Comparison of ENCODE assay signal across 8 cellular contexts in the genomic region with DNA sequence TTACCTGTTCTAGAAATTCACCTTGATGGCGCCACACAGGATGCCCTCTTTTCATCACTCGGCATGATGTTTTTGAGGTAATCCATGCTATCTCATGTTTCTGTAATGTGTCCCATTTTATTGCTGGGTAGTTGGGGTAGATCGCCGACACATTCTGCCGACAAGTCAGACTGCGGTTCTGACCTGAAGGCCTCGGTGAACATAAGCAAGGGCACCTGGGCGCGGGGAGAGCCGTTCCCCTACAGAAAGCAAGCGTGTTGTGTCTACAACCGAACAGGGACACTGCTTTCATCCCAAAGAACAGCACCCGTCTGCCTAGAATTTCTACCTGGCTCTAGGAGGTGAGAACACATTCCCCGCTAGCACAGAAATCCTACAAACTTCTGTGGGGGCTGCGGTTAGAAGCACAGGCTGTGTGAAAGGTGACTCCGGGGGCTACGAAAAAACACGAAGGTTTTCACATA.
DNase-seq lines count a peak whose midpoint lies in the region; ATAC-seq, FAIRE-seq and TF ChIP-seq lines count a peak whose summit lies in the region.

No MANE protein-coding gene starts in this region.

- FAIRE-seq in kidney (lab: Jason Lieb, UNC): no peak

- intact Hi-C loops in activated CD4-positive, alpha-beta T cell treated with anti-CD3 and anti-CD28 coated beads, Interleukin-2, amount 10 ng/mL, durations not matched to agents 24 days and 14 days (cut with micrococcal nuclease): loop anchor here (2.0 to 10.0 kb wide), 4 partner anchors 15 to 1252 kb away; a partner anchor contains a TSS
- intact Hi-C loops in activated T-helper 1 cell treated with anti-CD3 and anti-CD28 coated beads, Interleukin-12 subunit alpha, Interleukin-12 subunit beta, Interleukin-2, Interleukin-4 antibody, amounts not matched to agents 30 ng/mL and 10 ng/mL and 1 ng/mL, durations not matched to agents 14 hours and 24 hours and 36 hours (cut with micrococcal nuclease): loop anchor here (1.0 to 10.0 kb wide), 6 partner anchors 16 to 1089 kb away; a partner anchor contains a TSS
- intact Hi-C loops in kidney (cut with DNase I): no loop called here

- DNase-seq in activated CD4-positive, alpha-beta T cell treated with anti-CD3 and anti-CD28 coated beads, Interleukin-2, amount 10 ng/mL, durations not matched to agents 24 days and 14 days: no peak
- no peak for DNase-seq in activated CD4-positive, alpha-beta T cell treated with anti-CD3 and anti-CD28 coated beads, Interleukin-2, amount 50 U/mL, for 1 hour
- no peak for DNase-seq in activated T-helper 1 cell treated with anti-CD3 and anti-CD28 coated beads, Interleukin-12 subunit alpha, Interleukin-12 subunit beta, Interleukin-2, Interleukin-4 antibody, amounts not matched to agents 30 ng/mL and 10 ng/mL and 1 ng/mL, durations not matched to agents 14 hours and 24 hours and 36 hours (ENCODE audit: low spot score)
- DNase-seq in kidney (no peak), thoracic aorta (ENCODE audit: low spot score) (no peak), NCI-H524 treated with DMSO at 0.1 percent for 48 hours (lab: John Stamatoyannopoulos, UW) (no peak)

- H3K36me3 ChIP-seq in kidney (ENCODE audit: control insufficient read depth in 1 of 2, insufficient read depth in 2 of 2, low read length in 2 of 2): no peaks in the 10 kb centered on the region
- H3K36me3 ChIP-seq in thoracic aorta: no peaks in the 10 kb centered on the region

- no peak for TF ChIP-seq CTCF in kidney (IDR thresholded peaks at IDR 0.05; ENCODE audit: borderline replicate concordance, extremely low read depth, insufficient read depth)
- TF ChIP-seq CTCF in thoracic aorta (IDR thresholded peaks at IDR 0.05): no peak

- peaks cover 44% of the 10 kb centered on the region for H3K27me3 Mint-ChIP-seq in activated CD4-positive, alpha-beta T cell treated with anti-CD3 and anti-CD28 coated beads, Interleukin-2, amount 10 ng/mL, durations not matched to agents 24 days and 14 days
- H3K27me3 Mint-ChIP-seq in activated T-helper 1 cell treated with anti-CD3 and anti-CD28 coated beads, Interleukin-12 subunit alpha, Interleukin-12 subunit beta, Interleukin-2, Interleukin-4 antibody, amounts not matched to agents 30 ng/mL and 10 ng/mL and 1 ng/mL, durations not matched to agents 14 hours and 24 hours and 36 hours (ENCODE audit: insufficient read depth): peaks cover 26% of the 10 kb centered on the region

- H3K36me3 Mint-ChIP-seq in activated CD4-positive, alpha-beta T cell treated with anti-CD3 and anti-CD28 coated beads, Interleukin-2, amount 10 ng/mL, durations not matched to agents 24 days and 14 days (ENCODE audit: low read depth): no peaks in the 10 kb centered on the region
- H3K36me3 Mint-ChIP-seq in activated T-helper 1 cell treated with anti-CD3 and anti-CD28 coated beads, Interleukin-12 subunit alpha, Interleukin-12 subunit beta, Interleukin-2, Interleukin-4 antibody, amounts not matched to agents 30 ng/mL and 10 ng/mL and 1 ng/mL, durations not matched to agents 14 hours and 24 hours and 36 hours (ENCODE audit: low read depth): no peaks in the 10 kb centered on the region

- H3K9me3 ChIP-seq in kidney (ENCODE audit: control insufficient read depth in 1 of 2, low read length in 2 of 2) (no peaks in the 10 kb centered on the region), thoracic aorta (no peaks in the 10 kb centered on the region)

- H3K4me1 Mint-ChIP-seq in activated CD4-positive, alpha-beta T cell treated with anti-CD3 and anti-CD28 coated beads, Interleukin-2, amount 10 ng/mL, durations not matched to agents 24 days and 14 days: peaks cover 28% of the 10 kb centered on the region
- H3K4me1 Mint-ChIP-seq in activated T-helper 1 cell treated with anti-CD3 and anti-CD28 coated beads, Interleukin-12 subunit alpha, Interleukin-12 subunit beta, Interleukin-2, Interleukin-4 antibody, amounts not matched to agents 30 ng/mL and 10 ng/mL and 1 ng/mL, durations not matched to agents 14 hours and 24 hours and 36 hours (ENCODE audit: low read depth): peaks cover 35% of the 10 kb centered on the region

- ATAC-seq in thoracic aorta (ENCODE audit: insufficient number of reproducible peaks, low FRiP score, low read depth) (no peak), GM18907 (IDR thresholded peaks at IDR 0.05; ENCODE audit: unreplicated experiment) (no peak)
- no peak for ATAC-seq in activated CD4-positive, CD25-positive, alpha-beta regulatory T cell treated with anti-CD3 and anti-CD28 coated beads, Interleukin-2, amount 50 U/mL, for 24 hours

- H3K4me1 ChIP-seq in kidney (ENCODE audit: control insufficient read depth in 1 of 2, insufficient read depth in 1 of 2, low read depth in 1 of 2, low read length in 2 of 2) (peaks cover 10 to 13% of the 10 kb centered on the region in 2 donors), thoracic aorta (ENCODE audit: control insufficient read depth in 1 of 2, low read depth in 2 of 2) (peaks cover 0 to 13% of the 10 kb centered on the region in 2 donors)

- no peaks in the 10 kb centered on the region for H3K9me3 Mint-ChIP-seq in activated CD4-positive, alpha-beta T cell treated with anti-CD3 and anti-CD28 coated beads, Interleukin-2, amount 10 ng/mL, durations not matched to agents 24 days and 14 days
- no peaks in the 10 kb centered on the region for H3K9me3 Mint-ChIP-seq in activated T-helper 1 cell treated with anti-CD3 and anti-CD28 coated beads, Interleukin-12 subunit alpha, Interleukin-12 subunit beta, Interleukin-2, Interleukin-4 antibody, amounts not matched to agents 30 ng/mL and 10 ng/mL and 1 ng/mL, durations not matched to agents 14 hours and 24 hours and 36 hours

- H3K27ac ChIP-seq in kidney (ENCODE audit: low read depth in 2 of 2, low read length in 2 of 2) (no peak overlapping the region), thoracic aorta (no peak overlapping the region)

- H3K27ac Mint-ChIP-seq in activated CD4-positive, alpha-beta T cell treated with anti-CD3 and anti-CD28 coated beads, Interleukin-2, amount 10 ng/mL, durations not matched to agents 24 days and 14 days: peak overlapping the region; percentile 99
- peak overlapping the region; percentile 99 for H3K27ac Mint-ChIP-seq in activated T-helper 1 cell treated with anti-CD3 and anti-CD28 coated beads, Interleukin-12 subunit alpha, Interleukin-12 subunit beta, Interleukin-2, Interleukin-4 antibody, amounts not matched to agents 30 ng/mL and 10 ng/mL and 1 ng/mL, durations not matched to agents 14 hours and 24 hours and 36 hours

- peak overlapping the region; percentile 63 to 81 for H3K4me3 ChIP-seq in kidney (ENCODE audit: low read length in 2 of 2)
- H3K4me3 ChIP-seq in thoracic aorta: peak overlapping the region; percentile 74

- H3K4me3 Mint-ChIP-seq in activated CD4-positive, alpha-beta T cell treated with anti-CD3 and anti-CD28 coated beads, Interleukin-2, amount 10 ng/mL, durations not matched to agents 24 days and 14 days: peak overlapping the region; percentile 93
- peak overlapping the region; percentile 92 for H3K4me3 Mint-ChIP-seq in activated T-helper 1 cell treated with anti-CD3 and anti-CD28 coated beads, Interleukin-12 subunit alpha, Interleukin-12 subunit beta, Interleukin-2, Interleukin-4 antibody, amounts not matched to agents 30 ng/mL and 10 ng/mL and 1 ng/mL, durations not matched to agents 14 hours and 24 hours and 36 hours

- peak overlapping the region; percentile 17 to 46 for H3K9ac ChIP-seq in kidney (ENCODE audit: low read length in 2 of 2)

- H3K27me3 ChIP-seq in thoracic aorta (replicated peaks; ENCODE audit: insufficient read depth): no peaks in the 10 kb centered on the region
